ENCODE assay signal across 31 cellular contexts in the genomic region with DNA sequence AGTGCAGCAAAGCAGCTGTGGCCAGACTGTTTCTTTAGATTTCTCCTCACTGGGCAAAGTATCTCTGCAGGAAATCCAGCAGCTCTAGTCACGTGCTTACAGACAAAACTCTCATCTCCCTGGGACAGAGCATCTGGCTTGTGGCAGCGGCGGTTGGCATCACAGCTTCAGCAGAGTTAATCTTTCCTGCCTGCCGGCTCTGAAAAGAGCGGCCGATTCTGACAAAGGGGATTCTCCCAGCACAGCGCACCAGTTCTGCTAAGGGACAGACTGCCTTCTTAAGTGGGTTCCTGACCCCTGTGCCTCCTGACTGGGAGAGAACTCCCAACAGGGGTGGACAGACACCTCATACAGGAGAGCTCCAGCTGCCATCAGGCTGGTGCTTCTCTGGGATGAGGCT.
"Had no signal": no experiment of that assay in that cellular context is flagged by ENCODE, and none has a peak within 500 bp of the region (broad histone marks: within the 10 kb centered on the region; RNA-seq: fewer than 3 reads in every experiment).

No MANE protein-coding gene starts in this region.

- H3K27me3 Mint-ChIP-seq: activated B cell treated with CpG ODN at 0.5 μM for 24 hours; activated CD4-positive, alpha-beta memory T cell treated with anti-CD3 and anti-CD28 coated beads for 36 hours; activated naive CD4-positive, alpha-beta T cell treated with anti-CD3 and anti-CD28 coated beads, Interleukin-2, amount 10 ng/mL, durations not matched to agents 7 days and 5 days; activated naive CD8-positive, alpha-beta T cell had no signal

- H3K4me3 ChIP-seq: SJCRH30, SK-N-MC had no signal

- H3K36me3 Mint-ChIP-seq: activated CD4-positive, alpha-beta memory T cell treated with anti-CD3 and anti-CD28 coated beads for 36 hours; activated naive CD4-positive, alpha-beta T cell treated with anti-CD3 and anti-CD28 coated beads, Interleukin-2, amount 10 ng/mL, durations not matched to agents 7 days and 5 days; activated naive CD8-positive, alpha-beta T cell had no signal

- H3K36me3 ChIP-seq: brain microvascular endothelial cell, SJCRH30 had no signal

- H3K4me1 ChIP-seq: SJCRH30 had no signal

- H3K4me1 Mint-ChIP-seq: activated B cell treated with CpG ODN at 0.5 μM for 24 hours; activated naive CD4-positive, alpha-beta T cell treated with anti-CD3 and anti-CD28 coated beads, Interleukin-2, amount 10 ng/mL, durations not matched to agents 7 days and 5 days had no signal

- DNase-seq: activated B cell treated with CpG ODN at 0.5 μM for 24 hours; activated CD4-positive, alpha-beta memory T cell treated with anti-CD3 and anti-CD28 coated beads for 36 hours; activated CD4-positive, alpha-beta T cell treated with anti-CD3 and anti-CD28 coated beads for 4 hours; activated CD4-positive, alpha-beta T cell treated with anti-CD3 and anti-CD28 coated beads, Interleukin-2, amount 50 U/mL, for 1 hour; activated CD4-positive, CD25-positive, alpha-beta regulatory T cell treated with anti-CD3 and anti-CD28 coated beads, Interleukin-2, amount 50 U/mL, for 72 hours; activated CD8-positive, alpha-beta memory T cell treated with anti-CD3 and anti-CD28 coated beads, Interleukin-2, amount 50 U/mL, for 4 hours; activated gamma-delta T cell treated with Interleukin-2 at 50 U/mL for 16 hours; activated naive CD4-positive, alpha-beta T cell treated with anti-CD3 and anti-CD28 coated beads, Interleukin-2, amount 10 ng/mL, durations not matched to agents 7 days and 5 days; activated T-cell treated with anti-CD3 and anti-CD28 coated beads for 4 hours; activated T-cell treated with anti-CD3 and anti-CD28 coated beads, Interleukin-2, amount 50 U/mL, for 4 hours; amniotic stem cell; aorta; brain microvascular endothelial cell; central memory CD4-positive, alpha-beta T cell; MM.1S; MV-4-11; NCI-H1092; NCI-H1436 treated with DMSO at 0.1 percent for 48 hours; NCI-H1694 treated with DMSO at 0.1 percent for 48 hours; NCI-H2029; NCI-H345; NCI-H526 treated with DMSO at 0.1 percent for 48 hours; NCI-H774; SHP77; SJCRH30; T1000 had no signal

- H3K4me3 Mint-ChIP-seq: activated B cell treated with CpG ODN at 0.5 μM for 24 hours; activated CD4-positive, alpha-beta memory T cell treated with anti-CD3 and anti-CD28 coated beads for 36 hours; activated naive CD4-positive, alpha-beta T cell treated with anti-CD3 and anti-CD28 coated beads, Interleukin-2, amount 10 ng/mL, durations not matched to agents 7 days and 5 days; activated naive CD8-positive, alpha-beta T cell; activated T-cell treated with anti-CD3 and anti-CD28 coated beads, Interleukin-2, amount 50 U/mL, for 4 hours; activated T-helper 1 cell treated with anti-CD3 and anti-CD28 coated beads, Interleukin-12 subunit alpha, Interleukin-12 subunit beta, Interleukin-2, Interleukin-4 antibody, amounts not matched to agents 30 ng/mL and 10 ng/mL and 1 ng/mL, durations not matched to agents 14 hours and 24 hours and 36 hours had no signal

- H3K4me2 ChIP-seq: KMS-11 had no signal

- H3K9me3 Mint-ChIP-seq: activated B cell treated with CpG ODN at 0.5 μM for 24 hours had no signal

- ATAC-seq: activated T-cell treated with anti-CD3 and anti-CD28 coated beads, Interleukin-2, amount 50 U/mL, for 4 hours; Panc1 had no signal

- H3K27ac ChIP-seq: brain microvascular endothelial cell, KMS-11, SJCRH30, SK-N-MC had no signal

- H3K9ac ChIP-seq: KMS-11 had no signal

- H3K9me3 ChIP-seq: SJCRH30 had no signal

- H3K27ac Mint-ChIP-seq: activated B cell treated with CpG ODN at 0.5 μM for 24 hours; activated CD4-positive, alpha-beta memory T cell treated with anti-CD3 and anti-CD28 coated beads for 36 hours; activated naive CD4-positive, alpha-beta T cell treated with anti-CD3 and anti-CD28 coated beads, Interleukin-2, amount 10 ng/mL, durations not matched to agents 7 days and 5 days; activated naive CD8-positive, alpha-beta T cell; activated T-helper 1 cell treated with anti-CD3 and anti-CD28 coated beads, Interleukin-12 subunit alpha, Interleukin-12 subunit beta, Interleukin-2, Interleukin-4 antibody, amounts not matched to agents 30 ng/mL and 10 ng/mL and 1 ng/mL, durations not matched to agents 14 hours and 24 hours and 36 hours had no signal

- H3K27me3 ChIP-seq: brain microvascular endothelial cell, SJCRH30 had no signal
